ENCODE assay signal across 1 cellular context in the genomic region with DNA sequence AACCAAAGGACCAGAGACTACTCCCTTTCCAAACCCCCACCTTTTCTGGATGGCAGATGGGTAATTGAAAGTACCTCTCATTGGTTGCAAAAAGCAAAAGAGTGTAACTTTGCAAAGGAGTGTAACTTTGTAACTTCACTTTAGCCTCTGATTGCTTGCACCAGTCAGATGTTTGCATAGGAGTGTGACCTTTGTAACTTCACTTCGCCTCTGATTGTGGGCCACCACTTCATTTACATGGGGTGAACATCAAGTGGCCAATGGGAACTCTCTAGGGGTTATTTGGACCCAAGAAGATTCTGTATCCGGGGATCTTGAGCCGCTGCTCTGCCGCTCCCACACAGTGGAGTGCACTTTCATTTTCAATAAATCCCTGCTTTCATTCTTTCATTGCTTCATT.
TF ChIP-seq lines count a peak whose summit lies in the region.

No MANE protein-coding gene starts in this region.

TF ChIP-seq in A549, 52 proteins besides CTCF, POLR2A, EP300 and RAD21 (continued from another document):
- TF ChIP-seq, protein P1, sequence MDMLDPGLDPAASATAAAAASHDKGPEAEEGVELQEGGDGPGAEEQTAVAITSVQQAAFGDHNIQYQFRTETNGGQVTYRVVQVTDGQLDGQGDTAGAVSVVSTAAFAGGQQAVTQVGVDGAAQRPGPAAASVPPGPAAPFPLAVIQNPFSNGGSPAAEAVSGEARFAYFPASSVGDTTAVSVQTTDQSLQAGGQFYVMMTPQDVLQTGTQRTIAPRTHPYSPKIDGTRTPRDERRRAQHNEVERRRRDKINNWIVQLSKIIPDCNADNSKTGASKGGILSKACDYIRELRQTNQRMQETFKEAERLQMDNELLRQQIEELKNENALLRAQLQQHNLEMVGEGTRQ (IDR thresholded peaks at IDR 0.05) = no peak
- TF ChIP-seq HOXA7 (CRISPR knock-in tag; IDR thresholded peaks at IDR 0.05) = no peak
- no peak for TF ChIP-seq CHD4 (IDR thresholded peaks at IDR 0.05; ENCODE audit: borderline replicate concordance)
- TF ChIP-seq FOXS1 (CRISPR knock-in tag; IDR thresholded peaks at IDR 0.05) = no peak
- no peak for TF ChIP-seq RNF2 (IDR thresholded peaks at IDR 0.05; ENCODE audit: borderline replicate concordance, low read depth)
- TF ChIP-seq, protein P2, sequence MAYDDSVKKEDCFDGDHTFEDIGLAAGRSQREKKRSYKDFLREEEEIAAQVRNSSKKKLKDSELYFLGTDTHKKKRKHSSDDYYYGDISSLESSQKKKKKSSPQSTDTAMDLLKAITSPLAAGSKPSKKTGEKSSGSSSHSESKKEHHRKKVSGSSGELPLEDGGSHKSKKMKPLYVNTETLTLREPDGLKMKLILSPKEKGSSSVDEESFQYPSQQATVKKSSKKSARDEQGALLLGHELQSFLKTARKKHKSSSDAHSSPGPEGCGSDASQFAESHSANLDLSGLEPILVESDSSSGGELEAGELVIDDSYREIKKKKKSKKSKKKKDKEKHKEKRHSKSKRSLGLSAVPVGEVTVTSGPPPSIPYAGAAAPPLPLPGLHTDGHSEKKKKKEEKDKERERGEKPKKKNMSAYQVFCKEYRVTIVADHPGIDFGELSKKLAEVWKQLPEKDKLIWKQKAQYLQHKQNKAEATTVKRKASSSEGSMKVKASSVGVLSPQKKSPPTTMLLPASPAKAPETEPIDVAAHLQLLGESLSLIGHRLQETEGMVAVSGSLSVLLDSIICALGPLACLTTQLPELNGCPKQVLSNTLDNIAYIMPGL (CRISPR knock-in tag; IDR thresholded peaks at IDR 0.05; ENCODE audit: borderline replicate concordance) = no peak
- TF ChIP-seq TFCP2L1 (CRISPR knock-in tag; IDR thresholded peaks at IDR 0.05) = no peak
- TF ChIP-seq KDM5A (IDR thresholded peaks at IDR 0.05) = no peak
- TF ChIP-seq, protein P3, sequence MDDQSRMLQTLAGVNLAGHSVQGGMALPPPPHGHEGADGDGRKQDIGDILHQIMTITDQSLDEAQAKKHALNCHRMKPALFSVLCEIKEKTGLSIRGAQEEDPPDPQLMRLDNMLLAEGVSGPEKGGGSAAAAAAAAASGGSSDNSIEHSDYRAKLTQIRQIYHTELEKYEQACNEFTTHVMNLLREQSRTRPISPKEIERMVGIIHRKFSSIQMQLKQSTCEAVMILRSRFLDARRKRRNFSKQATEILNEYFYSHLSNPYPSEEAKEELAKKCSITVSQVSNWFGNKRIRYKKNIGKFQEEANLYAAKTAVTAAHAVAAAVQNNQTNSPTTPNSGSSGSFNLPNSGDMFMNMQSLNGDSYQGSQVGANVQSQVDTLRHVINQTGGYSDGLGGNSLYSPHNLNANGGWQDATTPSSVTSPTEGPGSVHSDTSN (IDR thresholded peaks at IDR 0.05) = no peak
- no peak for TF ChIP-seq CBX2 (IDR thresholded peaks at IDR 0.05; ENCODE audit: borderline replicate concordance, low read depth)
- TF ChIP-seq POLR2AphosphoS2 (conservative IDR thresholded peaks at IDR 0.05; ENCODE audit: low read length) = no peak
- no peak for TF ChIP-seq NFE2L2 (conservative IDR thresholded peaks at IDR 0.05; ENCODE audit: low read length)
- TF ChIP-seq CHD2 (IDR thresholded peaks at IDR 0.05; ENCODE audit: low read length, partially characterized antibody) = no peak
- no peak for TF ChIP-seq FOSB (CRISPR knock-in tag; IDR thresholded peaks at IDR 0.05)
- TF ChIP-seq JUNB (IDR thresholded peaks at IDR 0.05) = no peak
- TF ChIP-seq TP53 (CRISPR knock-in tag; IDR thresholded peaks at IDR 0.05) = no peak
- TF ChIP-seq, protein P4, sequence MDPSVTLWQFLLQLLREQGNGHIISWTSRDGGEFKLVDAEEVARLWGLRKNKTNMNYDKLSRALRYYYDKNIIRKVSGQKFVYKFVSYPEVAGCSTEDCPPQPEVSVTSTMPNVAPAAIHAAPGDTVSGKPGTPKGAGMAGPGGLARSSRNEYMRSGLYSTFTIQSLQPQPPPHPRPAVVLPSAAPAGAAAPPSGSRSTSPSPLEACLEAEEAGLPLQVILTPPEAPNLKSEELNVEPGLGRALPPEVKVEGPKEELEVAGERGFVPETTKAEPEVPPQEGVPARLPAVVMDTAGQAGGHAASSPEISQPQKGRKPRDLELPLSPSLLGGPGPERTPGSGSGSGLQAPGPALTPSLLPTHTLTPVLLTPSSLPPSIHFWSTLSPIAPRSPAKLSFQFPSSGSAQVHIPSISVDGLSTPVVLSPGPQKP (IDR thresholded peaks at IDR 0.05; ENCODE audit: low read depth, low read length) = no peak
